Comparison of ENCODE assay signal across 7 cellular contexts in the genomic region with DNA sequence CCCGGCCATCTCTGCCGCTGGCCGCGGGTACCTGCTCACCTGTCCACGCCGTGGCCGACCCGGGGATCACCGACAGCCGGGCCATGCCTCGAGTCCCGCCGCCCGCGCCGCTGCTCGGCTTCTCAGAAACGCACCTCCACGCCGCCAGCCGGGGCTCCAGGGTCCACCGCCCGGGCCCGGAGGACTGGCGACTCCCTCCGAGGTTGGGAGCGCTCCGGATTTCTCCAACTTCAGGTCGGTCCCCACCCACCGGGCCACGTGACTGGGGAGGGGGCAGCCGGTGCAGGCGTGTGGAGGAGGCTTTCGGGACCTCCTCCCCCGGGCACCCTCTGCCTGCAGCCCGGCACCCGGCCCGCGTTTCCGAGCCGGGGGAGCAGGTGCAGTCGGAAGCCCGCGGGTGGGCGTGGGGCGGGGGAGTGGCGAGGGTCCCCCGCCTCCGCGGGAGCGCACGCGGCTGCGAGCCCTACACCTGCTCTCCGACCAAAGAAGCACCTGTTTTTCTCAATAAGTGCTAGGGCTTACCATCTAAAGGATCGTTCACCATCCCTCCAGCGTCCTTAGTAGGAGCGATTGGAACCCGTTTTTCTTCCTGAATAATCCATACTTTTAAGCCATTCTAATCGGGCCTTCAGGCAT. TPM values are rescaled to one million over a fixed set of nuclear protein-coding genes. Genes with fewer than 3 reads are reported as not detected.
DNase-seq lines count a peak whose midpoint lies in the region; ATAC-seq and TF ChIP-seq lines count a peak whose summit lies in the region.

No MANE protein-coding gene starts in this region.

- H3K79me2 ChIP-seq in Karpas-422 (ENCODE audit: low read length): no peaks in the 10 kb centered on the region

- POLR2A ChIA-PET in activated CD4-positive, alpha-beta T cell treated with anti-CD3 and anti-CD28 coated beads, Interleukin-2, amount 10 ng/mL, durations not matched to agents 7 days and 5 days (lab: Charles Lee): no interaction called here

- peak; percentile 18 for ATAC-seq in HG02642 (IDR thresholded peaks at IDR 0.05; ENCODE audit: poor library complexity, unreplicated experiment)
- ATAC-seq in GM21737 (IDR thresholded peaks at IDR 0.05; ENCODE audit: unreplicated experiment): no peak
- ATAC-seq in GM19452 (IDR thresholded peaks at IDR 0.05; ENCODE audit: unreplicated experiment): no peak

- H3K4me3 ChIP-seq in endodermal cell (ENCODE audit: low read length): peak overlapping the region; percentile 73
- H3K4me3 ChIP-seq in Karpas-422 (ENCODE audit: low read length): no peak overlapping the region

- no peaks in the 10 kb centered on the region for H3K36me3 ChIP-seq in endodermal cell (ENCODE audit: control insufficient read depth, insufficient read depth, low read length)
- no peaks in the 10 kb centered on the region for H3K36me3 ChIP-seq in Karpas-422 (ENCODE audit: insufficient read depth, low read length)

- H3K9me2 ChIP-seq in Karpas-422 (replicated peaks; ENCODE audit: insufficient read depth, low read length): no peaks in the 10 kb centered on the region

- H3K9ac ChIP-seq in endodermal cell (ENCODE audit: extremely low read depth, low read length, poor library complexity, severe bottlenecking): no peak overlapping the region
- H3K9ac ChIP-seq in Karpas-422 (ENCODE audit: low read length): no peak overlapping the region

- H3K27ac ChIP-seq in endodermal cell (ENCODE audit: low read depth, low read length): no peak overlapping the region
- no peak overlapping the region for H3K27ac ChIP-seq in Karpas-422 (ENCODE audit: low read length)

- CTCF ChIA-PET in activated CD4-positive, alpha-beta T cell treated with anti-CD3 and anti-CD28 coated beads, Interleukin-2, amount 10 ng/mL, durations not matched to agents 7 days and 5 days (lab: Charles Lee): interaction anchor here (0.9 to 1.0 kb wide), 2 partner anchors 9 to 11 kb away, joined by 3 read pairs; no protein-coding TSS in a partner anchor

- peaks cover 22% of the 10 kb centered on the region for H3K4me1 Mint-ChIP-seq in activated CD4-positive, alpha-beta T cell treated with anti-CD3 and anti-CD28 coated beads, Interleukin-2, amount 10 ng/mL, durations not matched to agents 7 days and 5 days
- H3K4me1 Mint-ChIP-seq in endodermal cell (peaks cover 2% of the 10 kb centered on the region), neural crest cell (peaks cover 13% of the 10 kb centered on the region)

- peaks cover 91% of the 10 kb centered on the region for H3K27me3 ChIP-seq in endodermal cell (ENCODE audit: control insufficient read depth, insufficient read depth, low read length, poor library complexity, severe bottlenecking)
- no peaks in the 10 kb centered on the region for H3K27me3 ChIP-seq in Karpas-422 (ENCODE audit: low read length)

- peaks cover 61% of the 10 kb centered on the region for H3K27me3 Mint-ChIP-seq in activated CD4-positive, alpha-beta T cell treated with anti-CD3 and anti-CD28 coated beads, Interleukin-2, amount 10 ng/mL, durations not matched to agents 7 days and 5 days
- peaks cover 92% of the 10 kb centered on the region for H3K27me3 Mint-ChIP-seq in endodermal cell (ENCODE audit: insufficient read depth)
- H3K27me3 Mint-ChIP-seq in neural crest cell (ENCODE audit: low read depth): peaks cover 85% of the 10 kb centered on the region

- H3K9me3 ChIP-seq in endodermal cell (ENCODE audit: control insufficient read depth, low read length) (no peaks in the 10 kb centered on the region), Karpas-422 (ENCODE audit: low read length) (no peaks in the 10 kb centered on the region)

- no peaks in the 10 kb centered on the region for H3K9me3 Mint-ChIP-seq in activated CD4-positive, alpha-beta T cell treated with anti-CD3 and anti-CD28 coated beads, Interleukin-2, amount 10 ng/mL, durations not matched to agents 7 days and 5 days
- H3K9me3 Mint-ChIP-seq in endodermal cell (no peaks in the 10 kb centered on the region), neural crest cell (no peaks in the 10 kb centered on the region)

- TF ChIP-seq CTCF in endodermal cell (conservative IDR thresholded peaks at IDR 0.05): no peak
- no peak for TF ChIP-seq CTCF in neural crest cell (conservative IDR thresholded peaks at IDR 0.05)

- no peak overlapping the region for H3K4me2 ChIP-seq in Karpas-422 (ENCODE audit: low read depth, low read length, poor library complexity, severe bottlenecking)

- H2AFZ ChIP-seq in Karpas-422 (ENCODE audit: low read length): no peak overlapping the region

- no peak for DNase-seq in activated CD4-positive, alpha-beta T cell treated with anti-CD3 and anti-CD28 coated beads, Interleukin-2, amount 10 ng/mL, durations not matched to agents 7 days and 5 days
- DNase-seq in endodermal cell (peak; percentile 88), neural crest cell (ENCODE audit: low read depth, low spot score) (peak; percentile 3), Karpas-422 (no peak)

- no peaks in the 10 kb centered on the region for H4K20me1 ChIP-seq in Karpas-422 (ENCODE audit: insufficient read depth, low read depth, low read length)

- no peak overlapping the region for H3K27ac Mint-ChIP-seq in activated CD4-positive, alpha-beta T cell treated with anti-CD3 and anti-CD28 coated beads, Interleukin-2, amount 10 ng/mL, durations not matched to agents 7 days and 5 days
- H3K27ac Mint-ChIP-seq in endodermal cell (no peak overlapping the region), neural crest cell (ENCODE audit: unreplicated experiment) (no peak overlapping the region)

- 7 to 9% methylated on average over 26 to 60 of the region's 60 CpGs for WGBS in endodermal cell (ENCODE audit: insufficient coverage in 1 of 2, insufficient read length in 1 of 2), 2 experiments

- peak overlapping the region; percentile 34 for H3K4me3 Mint-ChIP-seq in activated CD4-positive, alpha-beta T cell treated with anti-CD3 and anti-CD28 coated beads, Interleukin-2, amount 10 ng/mL, durations not matched to agents 7 days and 5 days
- H3K4me3 Mint-ChIP-seq in endodermal cell (peak overlapping the region; percentile 33), neural crest cell (peak overlapping the region; percentile 52)

- H3K4me1 ChIP-seq in endodermal cell (ENCODE audit: control insufficient read depth, insufficient read depth, low read length) (peaks cover 3% of the 10 kb centered on the region), Karpas-422 (ENCODE audit: low read length) (no peaks in the 10 kb centered on the region; the same call in 1 of the 2 replicates)

- no peaks in the 10 kb centered on the region for H3K36me3 Mint-ChIP-seq in activated CD4-positive, alpha-beta T cell treated with anti-CD3 and anti-CD28 coated beads, Interleukin-2, amount 10 ng/mL, durations not matched to agents 7 days and 5 days (ENCODE audit: low read depth)
- H3K36me3 Mint-ChIP-seq in endodermal cell (ENCODE audit: low read depth) (no peaks in the 10 kb centered on the region), neural crest cell (ENCODE audit: low read depth) (no peaks in the 10 kb centered on the region)

RNA-seq across cellular contexts. Expression of gene NRIP3, which starts 0.6 kb away (rescaled TPM):
- total RNA-seq in activated CD4-positive, alpha-beta T cell treated with anti-CD3 and anti-CD28 coated beads, Interleukin-2, amount 10 ng/mL, durations not matched to agents 7 days and 5 days: under 1 TPM; 0.62 to 0.75 TPM
- total RNA-seq in endodermal cell (1 to 10 TPM in 1 of 2 donors, under 1 TPM in 1; 0.95 to 1.2 TPM), neural crest cell (1.7 and 2.1 TPM in 2 replicates)
- 2.6 TPM for polyA plus RNA-seq in endodermal cell (2013, experiment 1 of 2)
- polyA plus RNA-seq in endodermal cell (2013, experiment 2 of 2): 2.9 TPM
- not detected in 2 replicates for total RNA-seq in Karpas-422 (2014; rRNA removed; shearing (Covaris generic); ENCODE audit: low replicate concordance)

RNA-seq across cellular contexts. Expression of gene TMEM9B, which starts 40.2 kb away (rescaled TPM):
- 10 to 100 TPM; 27.7 to 35.2 TPM for total RNA-seq in activated CD4-positive, alpha-beta T cell treated with anti-CD3 and anti-CD28 coated beads, Interleukin-2, amount 10 ng/mL, durations not matched to agents 7 days and 5 days
- total RNA-seq in endodermal cell (10 to 100 TPM in 1 of 2 donors, 1 to 10 TPM in 1; 8.6 to 11.8 TPM), neural crest cell (14.3 and 15.7 TPM in 2 replicates)
- 24.3 TPM for polyA plus RNA-seq in endodermal cell (2013, experiment 1 of 2)
- 21.1 TPM for polyA plus RNA-seq in endodermal cell (2013, experiment 2 of 2)
- total RNA-seq in Karpas-422 (2014; rRNA removed; shearing (Covaris generic); ENCODE audit: low replicate concordance): 32.9 and 40.0 TPM in 2 replicates

Comparison
In these comparisons a context has a peak if more than half of its experiments do, and no peak if none do; other contexts are left out.
1. DNase-seq: peak in endodermal cell (single experiment) and neural crest cell (single experiment); none in activated CD4-positive, alpha-beta T cell treated with anti-CD3 and anti-CD28 coated beads, Interleukin-2, amount 10 ng/mL, durations not matched to agents 7 days and 5 days (single experiment) and Karpas-422 (single experiment).
2. Peak in every context shown above with its lines, with median percentiles within 50 percentile points of each other: H3K4me3 Mint-ChIP-seq.